16 cellular contexts compared by ENCODE assay signal in the genomic region with DNA sequence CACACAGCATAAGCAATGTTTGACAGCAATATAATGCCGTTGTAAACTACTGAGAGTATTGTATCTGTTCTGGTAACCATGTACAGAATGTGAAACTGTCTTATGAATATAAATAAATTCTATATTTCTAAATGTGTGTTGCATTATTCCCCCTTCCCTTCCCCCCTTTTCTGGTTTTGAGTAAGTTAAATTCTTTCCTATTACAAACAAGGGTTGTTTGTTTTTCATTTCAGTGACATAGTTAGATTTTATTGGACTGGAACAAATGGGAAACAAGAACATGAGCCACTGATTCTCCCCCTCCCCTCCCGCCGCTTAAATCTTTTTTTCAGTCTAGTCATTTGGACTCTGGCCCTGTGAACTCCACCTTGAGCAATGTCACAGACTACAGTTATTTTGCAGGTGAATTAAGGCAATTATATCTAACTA.
DNase-seq lines count a peak whose midpoint lies in the region; ATAC-seq and TF ChIP-seq lines count a peak whose summit lies in the region.
"Had no signal": no experiment of that assay in that cellular context is flagged by ENCODE, and none has a peak within 500 bp of the region (broad histone marks: within the 10 kb centered on the region; RNA-seq: fewer than 3 reads in every experiment).

No MANE protein-coding gene starts in this region.

- no peak for TF ChIP-seq CTCF in heart right ventricle (IDR thresholded peaks at IDR 0.05)
- TF ChIP-seq CTCF in fibroblast of villous mesenchyme (IDR thresholded peaks at IDR 0.05; ENCODE audit: insufficient read depth, low read depth, low read length): no peak
- no peak for TF ChIP-seq CTCF in thyroid gland (IDR thresholded peaks at IDR 0.05)

- H3K27ac ChIP-seq in heart right ventricle (peak overlapping the region in 6 of 10 donors; percentile 17 to 61 (median 26)), right cardiac atrium (ENCODE audit: low read length) (no peak overlapping the region), thyroid gland (peak overlapping the region; percentile 95 to 98 (median 96))
- H3K27ac ChIP-seq: adrenal gland, Peyer's patch, spleen had no signal

- peaks cover 9% of the 10 kb centered on the region for H3K27me3 Mint-ChIP-seq in activated T-helper 2 cell treated with anti-CD3 and anti-CD28 coated beads, Interferon-gamma antibody, Interleukin-2, Interleukin-4, amounts not matched to agents 10 μg/mL and 5 μg/mL and 100 μg/mL, durations not matched to agents 14 hours and 24 hours and 36 hours (ENCODE audit: low read depth)
- H3K27me3 Mint-ChIP-seq: memory B cell had no signal

- no peak overlapping the region for H3K4me3 ChIP-seq in heart right ventricle
- H3K4me3 ChIP-seq in right cardiac atrium (ENCODE audit: low read length): no peak overlapping the region
- H3K4me3 ChIP-seq in fibroblast of villous mesenchyme (ENCODE audit: low read depth, low read length): no peak overlapping the region
- H3K4me3 ChIP-seq in thyroid gland (replicated peaks in 1 of 3): no peak overlapping the region
- H3K4me3 ChIP-seq: adrenal gland, Peyer's patch, spleen had no signal

- WGBS in heart right ventricle, 2 donors: 50 to 58% methylated on average over 3 of the region's 3 CpGs
- WGBS in right cardiac atrium: 60% methylated on average over 3 of the region's 3 CpGs
- WGBS in thyroid gland, 2 donors: 34 to 40% methylated on average over 3 of the region's 3 CpGs

- intact Hi-C loops in heart right ventricle (cut with DNase I): no loop called here
- intact Hi-C loops in right cardiac atrium (cut with DNase I): no loop called here
- intact Hi-C loops in thyroid gland (cut with DNase I): no loop called here
- intact Hi-C loops in activated T-helper 2 cell treated with anti-CD3 and anti-CD28 coated beads, Interferon-gamma antibody, Interleukin-2, Interleukin-4, amounts not matched to agents 10 μg/mL and 5 μg/mL and 100 μg/mL, durations not matched to agents 14 hours and 24 hours and 36 hours (cut with micrococcal nuclease): no loop called here

- H3K36me3 ChIP-seq in heart right ventricle: peaks cover 0 to 32% (median 0%) of the 10 kb centered on the region in 9 donors
- H3K36me3 ChIP-seq in thyroid gland: no peaks in the 10 kb centered on the region
- H3K36me3 ChIP-seq: adrenal gland, Peyer's patch had no signal

- no peak overlapping the region for H3K4me3 Mint-ChIP-seq in activated T-helper 2 cell treated with anti-CD3 and anti-CD28 coated beads, Interferon-gamma antibody, Interleukin-2, Interleukin-4, amounts not matched to agents 10 μg/mL and 5 μg/mL and 100 μg/mL, durations not matched to agents 14 hours and 24 hours and 36 hours (ENCODE audit: low read depth)
- H3K4me3 Mint-ChIP-seq: memory B cell had no signal

- H3K27me3 ChIP-seq in heart right ventricle (no peaks in the 10 kb centered on the region), right cardiac atrium (ENCODE audit: control insufficient read depth, insufficient read depth) (no peaks in the 10 kb centered on the region), thyroid gland (no peaks in the 10 kb centered on the region)
- H3K27me3 ChIP-seq: adrenal gland, Peyer's patch, spleen had no signal

- DNase-seq in heart right ventricle (no peak), right cardiac atrium (no peak), fibroblast of villous mesenchyme (ENCODE audit: low read depth) (peak; percentile 64), thyroid gland (peak; percentile 69 to 71), NCI-H748 (lab: John Stamatoyannopoulos, UW; ENCODE audit: unreplicated experiment) (no peak), NCI-H2107 (lab: John Stamatoyannopoulos, UW) (no peak)
- no peak for DNase-seq in activated T-helper 2 cell treated with anti-CD3 and anti-CD28 coated beads, Interferon-gamma antibody, Interleukin-2, Interleukin-4, amounts not matched to agents 10 μg/mL and 5 μg/mL and 100 μg/mL, durations not matched to agents 14 hours and 24 hours and 36 hours (ENCODE audit: low spot score)
- DNase-seq: activated CD4-positive, CD25-positive, alpha-beta regulatory T cell treated with anti-CD3 and anti-CD28 coated beads, Interleukin-2, amount 50 U/mL, for 72 hours; adrenal gland; Karpas-422; NCI-H510A; nucleus accumbens; Peyer's patch; spleen had no signal

- no peaks in the 10 kb centered on the region for H3K36me3 Mint-ChIP-seq in activated T-helper 2 cell treated with anti-CD3 and anti-CD28 coated beads, Interferon-gamma antibody, Interleukin-2, Interleukin-4, amounts not matched to agents 10 μg/mL and 5 μg/mL and 100 μg/mL, durations not matched to agents 14 hours and 24 hours and 36 hours (ENCODE audit: low read depth)
- H3K36me3 Mint-ChIP-seq: memory B cell had no signal

- H3K27ac Mint-ChIP-seq in activated T-helper 2 cell treated with anti-CD3 and anti-CD28 coated beads, Interferon-gamma antibody, Interleukin-2, Interleukin-4, amounts not matched to agents 10 μg/mL and 5 μg/mL and 100 μg/mL, durations not matched to agents 14 hours and 24 hours and 36 hours: no peak overlapping the region
- H3K27ac Mint-ChIP-seq: memory B cell had no signal

- ATAC-seq in heart right ventricle (peak in 2 of 8 donors; percentile 19 to 55), right cardiac atrium (no peak), HG03378 (IDR thresholded peaks at IDR 0.05; ENCODE audit: unreplicated experiment) (peak; percentile 45)

- peak in 1 of 2 donors; percentile 53 for TF ChIP-seq POLR2A in thyroid gland (IDR thresholded peaks at IDR 0.05)

- no peaks in the 10 kb centered on the region for H3K9me3 Mint-ChIP-seq in activated T-helper 2 cell treated with anti-CD3 and anti-CD28 coated beads, Interferon-gamma antibody, Interleukin-2, Interleukin-4, amounts not matched to agents 10 μg/mL and 5 μg/mL and 100 μg/mL, durations not matched to agents 14 hours and 24 hours and 36 hours
- H3K9me3 Mint-ChIP-seq: memory B cell had no signal

- H3K9me3 ChIP-seq in heart right ventricle (peaks cover 0 to 6% (median 0%) of the 10 kb centered on the region in 11 donors), right cardiac atrium (ENCODE audit: control insufficient read depth, low read length) (no peaks in the 10 kb centered on the region), thyroid gland (no peaks in the 10 kb centered on the region)
- H3K9me3 ChIP-seq: adrenal gland, Peyer's patch had no signal

- no peaks in the 10 kb centered on the region for H3K4me1 Mint-ChIP-seq in activated T-helper 2 cell treated with anti-CD3 and anti-CD28 coated beads, Interferon-gamma antibody, Interleukin-2, Interleukin-4, amounts not matched to agents 10 μg/mL and 5 μg/mL and 100 μg/mL, durations not matched to agents 14 hours and 24 hours and 36 hours (ENCODE audit: low read depth)
- H3K4me1 Mint-ChIP-seq: memory B cell had no signal

- H3K4me1 ChIP-seq in heart right ventricle (peaks cover 0 to 33% (median 6%) of the 10 kb centered on the region in 9 donors), right cardiac atrium (ENCODE audit: control insufficient read depth, insufficient read depth, low read length) (no peaks in the 10 kb centered on the region), thyroid gland (peaks cover 44 to 50% of the 10 kb centered on the region in 2 donors)
- H3K4me1 ChIP-seq: adrenal gland had no signal

Comparison
In these comparisons a context has a peak if more than half of its experiments do, and no peak if none do; other contexts are left out.
1. DNase-seq: peak in fibroblast of villous mesenchyme (single experiment) and thyroid gland (2 of 2); none in heart right ventricle (0 of 2), right cardiac atrium (0 of 3), NCI-H748 (single experiment), NCI-H2107 (single experiment) and activated T-helper 2 cell treated with anti-CD3 and anti-CD28 coated beads, Interferon-gamma antibody, Interleukin-2, Interleukin-4, amounts not matched to agents 10 μg/mL and 5 μg/mL and 100 μg/mL, durations not matched to agents 14 hours and 24 hours and 36 hours (single experiment).